In genomic region chr2:191922736-191923651, GRCh38 we compare ENCODE assay signal across 14 cellular contexts.
DNase-seq lines count a peak whose midpoint lies in the region; ATAC-seq and TF ChIP-seq lines count a peak whose summit lies in the region.
"Had no signal": no experiment of that assay in that cellular context is flagged by ENCODE, and none has a peak within 500 bp of the region (broad histone marks: within the 10 kb centered on the region; RNA-seq: fewer than 3 reads in every experiment).

No MANE protein-coding gene starts in this region.

- ATAC-seq in GM18868 (IDR thresholded peaks at IDR 0.05; ENCODE audit: unreplicated experiment): peak; percentile 94
- ATAC-seq in GM21526 (IDR thresholded peaks at IDR 0.05; ENCODE audit: low FRiP score, unreplicated experiment): peak; percentile 99
- ATAC-seq in HG03060 (IDR thresholded peaks at IDR 0.05; ENCODE audit: low read depth, unreplicated experiment): peak; percentile 95
- ATAC-seq: CD8-positive, alpha-beta T cell; foreskin keratinocyte had no signal

- peaks cover 6% of the 10 kb centered on the region for H3K9me3 Mint-ChIP-seq in nephron
- H3K9me3 Mint-ChIP-seq: activated naive CD4-positive, alpha-beta T cell treated with anti-CD3 and anti-CD28 coated beads, Interleukin-2, amount 50 U/mL, for 24 hours had no signal

- no peaks in the 10 kb centered on the region for H3K36me3 Mint-ChIP-seq in nephron (ENCODE audit: low read depth)
- H3K36me3 Mint-ChIP-seq: activated naive CD4-positive, alpha-beta T cell treated with anti-CD3 and anti-CD28 coated beads, Interleukin-2, amount 50 U/mL, for 24 hours; CD8-positive, alpha-beta T cell had no signal

- no peaks in the 10 kb centered on the region for H3K27me3 Mint-ChIP-seq in nephron (ENCODE audit: low read depth)

- peaks cover 17% of the 10 kb centered on the region for H3K4me1 Mint-ChIP-seq in nephron
- H3K4me1 Mint-ChIP-seq: activated naive CD4-positive, alpha-beta T cell treated with anti-CD3 and anti-CD28 coated beads, Interleukin-2, amount 50 U/mL, for 24 hours had no signal

- H3K4me3 Mint-ChIP-seq in nephron: no peak overlapping the region
- H3K4me3 Mint-ChIP-seq: activated naive CD4-positive, alpha-beta T cell treated with anti-CD3 and anti-CD28 coated beads, Interleukin-2, amount 50 U/mL, for 24 hours; CD8-positive, alpha-beta T cell had no signal

- TF ChIP-seq CTCF in nephron (IDR thresholded peaks at IDR 0.05; ENCODE audit: unreplicated experiment in 3 of 3): no peak

- DNase-seq in activated CD4-positive, alpha-beta T cell treated with anti-CD3 and anti-CD28 coated beads, Interleukin-2, amount 50 U/mL, for 4 hours: no peak
- no peak for DNase-seq in NCI-H345 (lab: John Stamatoyannopoulos, UW)
- no peak for DNase-seq in midbrain (lab: John Stamatoyannopoulos, UW)
- no peak for DNase-seq in stimulated activated CD4-positive, alpha-beta T cell treated with anti-CD3 and anti-CD28 coated beads, Interleukin-2, amount 100 ng/mL, for 48 hours
- DNase-seq: activated CD4-positive, alpha-beta T cell treated with anti-CD3 and anti-CD28 coated beads for 48 hours; CD8-positive, alpha-beta T cell; foreskin keratinocyte; SHP77 treated with DMSO at 0.1 percent for 48 hours; trophoblast cell had no signal

- H3K27ac Mint-ChIP-seq in nephron: peak overlapping the region in 2 of 3 experiments; percentile 51 to 78
- H3K27ac Mint-ChIP-seq: activated naive CD4-positive, alpha-beta T cell treated with anti-CD3 and anti-CD28 coated beads, Interleukin-2, amount 50 U/mL, for 24 hours; CD8-positive, alpha-beta T cell had no signal
